In genomic region chr2:157107877-157108276, GRCh38 we compare ENCODE assay signal across 9 cellular contexts.
DNase-seq lines count a peak whose midpoint lies in the region; ATAC-seq, FAIRE-seq and TF ChIP-seq lines count a peak whose summit lies in the region.
"Had no signal": no experiment of that assay in that cellular context is flagged by ENCODE, and none has a peak within 500 bp of the region (broad histone marks: within the 10 kb centered on the region; RNA-seq: fewer than 3 reads in every experiment).

No MANE protein-coding gene starts in this region.

- no peak overlapping the region for H2AK5ac ChIP-seq in mesendoderm (ENCODE audit: low read length)

- H3K27me3 ChIP-seq in astrocyte (ENCODE audit: insufficient read depth, low read length) = no peaks in the 10 kb centered on the region
- H3K27me3 ChIP-seq in mesendoderm (ENCODE audit: insufficient read depth, low read length, poor library complexity) = no peaks in the 10 kb centered on the region
- H3K27me3 ChIP-seq in Karpas-422 (ENCODE audit: low read length) = no peaks in the 10 kb centered on the region

- no peak overlapping the region for H2BK120ac ChIP-seq in mesendoderm (ENCODE audit: low read depth, low read length)

- H3K9me3 Mint-ChIP-seq in astrocyte (ENCODE audit: unreplicated experiment) = peaks cover 4% of the 10 kb centered on the region

- no peaks in the 10 kb centered on the region for H3K36me3 ChIP-seq in astrocyte (ENCODE audit: insufficient read depth, low read length)
- no peaks in the 10 kb centered on the region for H3K36me3 ChIP-seq in mesendoderm (ENCODE audit: control insufficient read depth, insufficient read depth, low read length)
- no peaks in the 10 kb centered on the region for H3K36me3 ChIP-seq in Karpas-422 (ENCODE audit: insufficient read depth, low read length)

- no peaks in the 10 kb centered on the region for H3K79me1 ChIP-seq in mesendoderm (ENCODE audit: low read length)

- no peak overlapping the region for H2BK5ac ChIP-seq in mesendoderm (ENCODE audit: low read length)

- no peaks in the 10 kb centered on the region for H3K36me3 Mint-ChIP-seq in astrocyte (ENCODE audit: low read depth, unreplicated experiment)

- H3K79me2 ChIP-seq in astrocyte (ENCODE audit: insufficient read depth, low read length) = no peaks in the 10 kb centered on the region
- H3K79me2 ChIP-seq in mesendoderm (ENCODE audit: control insufficient read depth, insufficient read depth, low read length) = no peaks in the 10 kb centered on the region
- no peaks in the 10 kb centered on the region for H3K79me2 ChIP-seq in Karpas-422 (ENCODE audit: low read length)
- H3K79me2 ChIP-seq: parathyroid adenoma had no signal

- no peak overlapping the region for H3K18ac ChIP-seq in mesendoderm (ENCODE audit: low read length)

- H3K4me3 Mint-ChIP-seq in astrocyte (ENCODE audit: unreplicated experiment) = no peak overlapping the region

- no peak overlapping the region for H3K4ac ChIP-seq in mesendoderm (ENCODE audit: low read depth, low read length)

- no peak overlapping the region for H3K9ac ChIP-seq in astrocyte (ENCODE audit: low read length)
- no peak overlapping the region for H3K9ac ChIP-seq in mesendoderm (ENCODE audit: low read length)
- no peak overlapping the region for H3K9ac ChIP-seq in Karpas-422 (ENCODE audit: low read length)
- H3K9ac ChIP-seq: parathyroid adenoma had no signal

- H3K27me3 Mint-ChIP-seq in astrocyte (ENCODE audit: low read depth, unreplicated experiment) = no peaks in the 10 kb centered on the region

- no peak overlapping the region for H2BK15ac ChIP-seq in mesendoderm (replicated peaks; ENCODE audit: low read depth)

- no peak for FAIRE-seq in astrocyte (lab: Jason Lieb, UNC)

- H4K8ac ChIP-seq in mesendoderm (ENCODE audit: low read depth, low read length) = no peak overlapping the region

- H4K20me1 ChIP-seq in astrocyte (ENCODE audit: insufficient read depth, low read length) (no peaks in the 10 kb centered on the region), Karpas-422 (ENCODE audit: insufficient read depth, low read depth, low read length) (no peaks in the 10 kb centered on the region)

- H3K4me3 ChIP-seq in GM12865 (ENCODE audit: low read depth, low read length) = no peak overlapping the region
- no peak overlapping the region for H3K4me3 ChIP-seq in astrocyte (ENCODE audit: insufficient read depth, low read depth, low read length)
- H3K4me3 ChIP-seq in mesendoderm (ENCODE audit: low read length) = no peak overlapping the region
- H3K4me3 ChIP-seq in Karpas-422 (ENCODE audit: low read length) = no peak overlapping the region

- H3K56ac ChIP-seq in mesendoderm (ENCODE audit: low read length) = no peak overlapping the region

- no peak overlapping the region for H3K4me2 ChIP-seq in astrocyte (ENCODE audit: low read length)
- H3K4me2 ChIP-seq in mesendoderm (ENCODE audit: low read length) = no peak overlapping the region
- no peak overlapping the region for H3K4me2 ChIP-seq in Karpas-422 (ENCODE audit: low read depth, low read length, poor library complexity, severe bottlenecking)

- peaks cover 15% of the 10 kb centered on the region for H3K4me1 Mint-ChIP-seq in astrocyte (ENCODE audit: low read depth, unreplicated experiment)

- no peaks in the 10 kb centered on the region for H3K9me3 ChIP-seq in astrocyte (ENCODE audit: insufficient read depth, low read depth, low read length)
- peaks cover 7% of the 10 kb centered on the region; the same call in 1 of the 2 replicates for H3K9me3 ChIP-seq in Karpas-422 (ENCODE audit: low read length)

- no CpG with 5 or more reads among the region's 2 CpGs for WGBS in mesendoderm (ENCODE audit: extremely low coverage, insufficient coverage, low lambda C conversion rate)

- ATAC-seq in HG03196 (IDR thresholded peaks at IDR 0.05; ENCODE audit: unreplicated experiment) (no peak), GM21423 (IDR thresholded peaks at IDR 0.05; ENCODE audit: unreplicated experiment) (no peak)

- DNase-seq in GM12865 (ENCODE audit: low read depth) (peak; percentile 25), NCI-H146 (lab: John Stamatoyannopoulos, UW) (peak; percentile 62), astrocyte (ENCODE audit: low read depth) (peak; percentile 62), mesendoderm (peak; percentile 1), Karpas-422 (no peak)
- no peak for DNase-seq in activated CD4-positive, CD25-positive, alpha-beta regulatory T cell treated with anti-CD3 and anti-CD28 coated beads, Interleukin-2, amount 50 U/mL, for 72 hours

- TF ChIP-seq CTCF in GM12865 (IDR thresholded peaks at IDR 0.05; ENCODE audit: insufficient read depth, low read depth, low read length, missing control alignments) (no peak), astrocyte (IDR thresholded peaks at IDR 0.05; ENCODE audit: insufficient read depth, low read depth, low read length) (no peak)

- H3K4me1 ChIP-seq in astrocyte (ENCODE audit: insufficient read depth, low read length) = no peaks in the 10 kb centered on the region
- H3K4me1 ChIP-seq in mesendoderm (ENCODE audit: control insufficient read depth, low read depth, low read length) = no peaks in the 10 kb centered on the region
- no peaks in the 10 kb centered on the region for H3K4me1 ChIP-seq in Karpas-422 (ENCODE audit: low read length)
- H3K4me1 ChIP-seq: parathyroid adenoma had no signal

- no peak overlapping the region for H4K5ac ChIP-seq in mesendoderm (ENCODE audit: low read length)

- H3K27ac ChIP-seq in astrocyte (ENCODE audit: low read depth, low read length) (no peak overlapping the region), mesendoderm (ENCODE audit: low read depth, low read length) (no peak overlapping the region), Karpas-422 (ENCODE audit: low read length) (no peak overlapping the region)
- H3K27ac ChIP-seq: parathyroid adenoma had no signal

- no peak overlapping the region for H2AFZ ChIP-seq in astrocyte (ENCODE audit: low read depth, low read length)
- no peak overlapping the region for H2AFZ ChIP-seq in Karpas-422 (ENCODE audit: low read length)
- H2AFZ ChIP-seq: parathyroid adenoma had no signal

- H3K9me2 ChIP-seq in Karpas-422 (replicated peaks; ENCODE audit: insufficient read depth, low read length) = no peaks in the 10 kb centered on the region

- peak overlapping the region; percentile 3 for H3K27ac Mint-ChIP-seq in astrocyte (ENCODE audit: unreplicated experiment)

- no peak overlapping the region for H3K23ac ChIP-seq in mesendoderm (ENCODE audit: low read length)

Comparison
In these comparisons a context has a peak if more than half of its experiments do, and no peak if none do; other contexts are left out.
1. DNase-seq: peak in GM12865 (single experiment), NCI-H146 (single experiment), astrocyte (single experiment) and mesendoderm (single experiment); none in Karpas-422 (single experiment) and activated CD4-positive, CD25-positive, alpha-beta regulatory T cell treated with anti-CD3 and anti-CD28 coated beads, Interleukin-2, amount 50 U/mL, for 72 hours (single experiment).